In the genomic region with DNA sequence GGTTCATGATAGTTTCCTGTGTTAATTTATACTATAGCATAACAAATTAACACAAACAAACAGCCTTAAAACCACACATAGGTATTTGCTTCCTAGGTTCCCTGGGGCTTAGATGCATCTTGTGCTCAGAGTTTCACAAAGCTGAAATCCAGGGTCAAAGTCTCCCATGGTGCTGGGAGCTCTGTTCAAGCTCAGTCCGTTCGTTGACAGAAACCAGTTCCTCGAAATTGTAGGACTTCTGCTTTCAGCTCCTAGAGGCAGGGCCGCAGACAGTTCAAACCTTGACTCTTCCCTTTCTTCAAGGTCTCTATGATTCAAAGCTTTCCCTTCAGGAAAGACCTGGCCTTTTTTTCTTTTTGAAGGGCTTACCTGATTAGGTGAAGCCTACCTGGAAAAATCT, we compare ENCODE assay signal across 23 cellular contexts.
A peak's percentile ranks its signal among the peaks of the same experiment; 100 is the strongest.
DNase-seq lines count a peak whose midpoint lies in the region; ATAC-seq, FAIRE-seq and TF ChIP-seq lines count a peak whose summit lies in the region.
"Had no signal": no experiment of that assay in that cellular context is flagged by ENCODE, and none has a peak within 500 bp of the region (broad histone marks: within the 10 kb centered on the region; RNA-seq: fewer than 3 reads in every experiment).

No MANE protein-coding gene starts in this region.

- DNase-seq in HepG2 (ENCODE audit: low spot score) (no peak), right lobe of liver (no peak), WTC11 (ENCODE audit: low spot score) (no peak), islet precursor cell (peak; percentile 64), mesothelial cell of epicardium (ENCODE audit: low spot score in 2 of 2, unreplicated experiment in 2 of 2) (no peak), lower leg skin (ENCODE audit: low spot score in 2 of 2) (no peak)
- DNase-seq in activated T-cell treated with anti-CD3 and anti-CD28 coated beads, Interleukin-2, amount 50 U/mL, for 24 hours = no peak
- DNase-seq: CD4-positive, CD25-positive, alpha-beta regulatory T cell; GOT3; KBM-7; NCI-H1092; NCI-H1417 treated with DMSO at 0.1 percent for 48 hours; NCI-H1694 treated with DMSO at 0.1 percent for 48 hours; NCI-H2081; NCI-H2227 treated with DMSO at 0.1 percent for 48 hours; NCI-H526 treated with DMSO at 0.1 percent for 48 hours; PC-9; Right ventricle myocardium superior; RPMI8226 had no signal

- CTCF ChIA-PET in HepG2 (lab: Yijun Ruan, JAX; ENCODE audit: low intra/inter-chr PET ratio, low total read pairs) = no interaction called here
- CTCF ChIA-PET in WTC11 (lab: Charles Lee) = no interaction called here

- H3K36me3 ChIP-seq in HepG2 (replicated peaks in 1 of 2; ENCODE audit: control insufficient read depth in 1 of 2, insufficient read depth in 2 of 2, low read length in 2 of 2) (no peaks in the 10 kb centered on the region), right lobe of liver (no peaks in the 10 kb centered on the region)
- H3K36me3 ChIP-seq: BLaER1, SJSA1 had no signal

- no peaks in the 10 kb centered on the region for H3K79me2 ChIP-seq in HepG2 (ENCODE audit: insufficient read depth, low read length)

- H3K4me3 ChIP-seq in HepG2 (replicated peaks in 1 of 3; ENCODE audit: insufficient read depth in 1 of 3, low read depth in 2 of 3, low read length in 3 of 3) (no peak overlapping the region), right lobe of liver (no peak overlapping the region), lower leg skin (ENCODE audit: low read depth, poor library complexity, severe bottlenecking) (no peak overlapping the region)
- H3K4me3 ChIP-seq: BLaER1, PC-9, SJSA1 had no signal

- H3K27ac Mint-ChIP-seq in WTC11 (no peak overlapping the region), mesothelial cell of epicardium (no peak overlapping the region)
- H3K27ac Mint-ChIP-seq in activated T-cell treated with anti-CD3 and anti-CD28 coated beads, Interleukin-2, amount 50 U/mL, for 24 hours = no peak overlapping the region
- H3K27ac Mint-ChIP-seq: CD4-positive, CD25-positive, alpha-beta regulatory T cell had no signal

- WGBS in HepG2 (ENCODE audit: low lambda C conversion rate) = 13% methylated on average over 4 of the region's 4 CpGs
- WGBS in right lobe of liver (ENCODE audit: insufficient coverage, low coverage, low lambda C conversion rate, missing lambda C conversion rate) = 3% methylated on average over 4 of the region's 4 CpGs
- WGBS in lower leg skin, 2 donors = 46 to 52% methylated on average over 4 of the region's 4 CpGs

- no peaks in the 10 kb centered on the region for H3K4me1 ChIP-seq in HepG2 (ENCODE audit: insufficient read depth, low read length)
- no peaks in the 10 kb centered on the region for H3K4me1 ChIP-seq in right lobe of liver
- H3K4me1 ChIP-seq: BLaER1, SJSA1 had no signal

- peaks cover 22% of the 10 kb centered on the region for H3K36me3 Mint-ChIP-seq in WTC11
- no peaks in the 10 kb centered on the region for H3K36me3 Mint-ChIP-seq in activated T-cell treated with anti-CD3 and anti-CD28 coated beads, Interleukin-2, amount 50 U/mL, for 24 hours (ENCODE audit: low read depth)
- no peaks in the 10 kb centered on the region for H3K36me3 Mint-ChIP-seq in mesothelial cell of epicardium
- H3K36me3 Mint-ChIP-seq: CD4-positive, CD25-positive, alpha-beta regulatory T cell had no signal

- POLR2A ChIA-PET in HepG2 (lab: Yijun Ruan, JAX) (no interaction called here), WTC11 (lab: Charles Lee) (no interaction called here)

- in situ Hi-C loops in HepG2 (cut with HindIII; ENCODE audit: extremely low pct_ligation_motif_present, low pct_unique_long_range_greater_than_20kb) = no loop called here

- no peaks in the 10 kb centered on the region for H3K9me3 ChIP-seq in HepG2 (ENCODE audit: low read length)
- H3K9me3 ChIP-seq in right lobe of liver = no peaks in the 10 kb centered on the region
- H3K9me3 ChIP-seq: BLaER1, SJSA1 had no signal

- no peak for TF ChIP-seq RAD21 in HepG2 (CRISPR knock-in tag; IDR thresholded peaks at IDR 0.05)

- TF ChIP-seq POLR2A in HepG2 (IDR thresholded peaks at IDR 0.05; ENCODE audit: insufficient read depth in 1 of 2, low read depth in 2 of 2, low read length in 2 of 2) = no peak
- TF ChIP-seq POLR2A in right lobe of liver (IDR thresholded peaks at IDR 0.05) = no peak
- no peak for TF ChIP-seq POLR2A in lower leg skin (IDR thresholded peaks at IDR 0.05)

- peaks cover 46% of the 10 kb centered on the region for H3K4me1 Mint-ChIP-seq in WTC11
- no peaks in the 10 kb centered on the region for H3K4me1 Mint-ChIP-seq in activated T-cell treated with anti-CD3 and anti-CD28 coated beads, Interleukin-2, amount 50 U/mL, for 24 hours (ENCODE audit: low read depth)
- no peaks in the 10 kb centered on the region for H3K4me1 Mint-ChIP-seq in mesothelial cell of epicardium
- H3K4me1 Mint-ChIP-seq: CD4-positive, CD25-positive, alpha-beta regulatory T cell had no signal

- no peak for FAIRE-seq in HepG2 (lab: Jason Lieb, UNC)
- FAIRE-seq: D721Med had no signal

- TF ChIP-seq CTCF in HepG2 (CRISPR knock-in tag; IDR thresholded peaks at IDR 0.05) = no peak
- TF ChIP-seq CTCF in right lobe of liver (IDR thresholded peaks at IDR 0.05) = no peak
- no peak for TF ChIP-seq CTCF in WTC11 (IDR thresholded peaks at IDR 0.05)
- TF ChIP-seq CTCF in mesothelial cell of epicardium (IDR thresholded peaks at IDR 0.05; ENCODE audit: unreplicated experiment) = no peak
- TF ChIP-seq CTCF in lower leg skin (IDR thresholded peaks at IDR 0.05) = no peak

- H2AFZ ChIP-seq in HepG2 (ENCODE audit: low read length) = no peak overlapping the region
- H2AFZ ChIP-seq: PC-9 had no signal

- no peak overlapping the region for H3K27ac ChIP-seq in HepG2 (ENCODE audit: extremely low read length, insufficient read depth, low read length)
- H3K27ac ChIP-seq in right lobe of liver = no peak overlapping the region
- H3K27ac ChIP-seq: BLaER1, PC-9, SJSA1 had no signal

- no peak overlapping the region for H3K9ac ChIP-seq in HepG2 (ENCODE audit: insufficient read depth, low read depth, low read length)
- H3K9ac ChIP-seq: BLaER1 had no signal

- BruUV-seq in HepG2 (replicated peaks; lab: Mats Ljungman, UMichigan) = no TSS peak

- ATAC-seq in HepG2 (peak; percentile 41; the same call in 1 of the 3 replicates), right lobe of liver (no peak), WTC11 (peak; percentile 49)
- ATAC-seq: HCT116 had no signal

- H3K4me3 Mint-ChIP-seq in WTC11 (no peak overlapping the region), mesothelial cell of epicardium (no peak overlapping the region)
- no peak overlapping the region for H3K4me3 Mint-ChIP-seq in activated T-cell treated with anti-CD3 and anti-CD28 coated beads, Interleukin-2, amount 50 U/mL, for 24 hours
- H3K4me3 Mint-ChIP-seq: CD4-positive, CD25-positive, alpha-beta regulatory T cell had no signal

- H3K4me2 ChIP-seq in HepG2 (ENCODE audit: low read depth, low read length) = no peak overlapping the region
- H3K4me2 ChIP-seq: BLaER1, PC-9 had no signal

- H3K9me3 Mint-ChIP-seq in WTC11 (peaks cover 29% of the 10 kb centered on the region), mesothelial cell of epicardium (peaks cover 31% of the 10 kb centered on the region)
- H3K9me3 Mint-ChIP-seq in activated T-cell treated with anti-CD3 and anti-CD28 coated beads, Interleukin-2, amount 50 U/mL, for 24 hours = peaks cover 15% of the 10 kb centered on the region

- H4K20me1 ChIP-seq in HepG2 (ENCODE audit: insufficient read depth, low read length) = no peaks in the 10 kb centered on the region
- H4K20me1 ChIP-seq: BLaER1 had no signal

- TF ChIP-seq EP300 in HepG2 (IDR thresholded peaks at IDR 0.05; ENCODE audit: low read depth in 2 of 2, low read length in 2 of 2) = no peak
- no peak for TF ChIP-seq EP300 in HepG2 (CRISPR knock-in tag; IDR thresholded peaks at IDR 0.05; ENCODE audit: borderline replicate concordance)

- H3K27me3 Mint-ChIP-seq in WTC11 (ENCODE audit: low read depth) = no peaks in the 10 kb centered on the region
- no peaks in the 10 kb centered on the region for H3K27me3 Mint-ChIP-seq in activated T-cell treated with anti-CD3 and anti-CD28 coated beads, Interleukin-2, amount 50 U/mL, for 24 hours
- H3K27me3 Mint-ChIP-seq in mesothelial cell of epicardium (ENCODE audit: low read depth) = no peaks in the 10 kb centered on the region

- intact Hi-C loops in HepG2 (cut with micrococcal nuclease; ENCODE audit: unreplicated experiment) (no loop called here), right lobe of liver (cut with DNase I) (no loop called here), lower leg skin (cut with DNase I; ENCODE audit: low total_unique reads) (no loop called here)

- no peaks in the 10 kb centered on the region for H3K27me3 ChIP-seq in HepG2 (ENCODE audit: control insufficient read depth in 1 of 2, insufficient read depth in 2 of 2, low read length in 2 of 2)
- no peaks in the 10 kb centered on the region for H3K27me3 ChIP-seq in right lobe of liver
- H3K27me3 ChIP-seq: BLaER1, SJSA1 had no signal

TF ChIP-seq in WTC11, 78 proteins besides CTCF, POLR2A, EP300 and RAD21 (continues in another document):
- TF ChIP-seq JAZF1 (CRISPR knock-in tag; IDR thresholded peaks at IDR 0.05) (no peak), MXD4 (CRISPR knock-in tag; IDR thresholded peaks at IDR 0.05; ENCODE audit: borderline replicate concordance) (no peak), RELA (CRISPR knock-in tag; IDR thresholded peaks at IDR 0.05; ENCODE audit: borderline replicate concordance) (no peak), HMGA2 (CRISPR knock-in tag; IDR thresholded peaks at IDR 0.05) (no peak), ZNF416 (CRISPR knock-in tag; IDR thresholded peaks at IDR 0.05) (no peak)
- TF ChIP-seq, protein P1, sequence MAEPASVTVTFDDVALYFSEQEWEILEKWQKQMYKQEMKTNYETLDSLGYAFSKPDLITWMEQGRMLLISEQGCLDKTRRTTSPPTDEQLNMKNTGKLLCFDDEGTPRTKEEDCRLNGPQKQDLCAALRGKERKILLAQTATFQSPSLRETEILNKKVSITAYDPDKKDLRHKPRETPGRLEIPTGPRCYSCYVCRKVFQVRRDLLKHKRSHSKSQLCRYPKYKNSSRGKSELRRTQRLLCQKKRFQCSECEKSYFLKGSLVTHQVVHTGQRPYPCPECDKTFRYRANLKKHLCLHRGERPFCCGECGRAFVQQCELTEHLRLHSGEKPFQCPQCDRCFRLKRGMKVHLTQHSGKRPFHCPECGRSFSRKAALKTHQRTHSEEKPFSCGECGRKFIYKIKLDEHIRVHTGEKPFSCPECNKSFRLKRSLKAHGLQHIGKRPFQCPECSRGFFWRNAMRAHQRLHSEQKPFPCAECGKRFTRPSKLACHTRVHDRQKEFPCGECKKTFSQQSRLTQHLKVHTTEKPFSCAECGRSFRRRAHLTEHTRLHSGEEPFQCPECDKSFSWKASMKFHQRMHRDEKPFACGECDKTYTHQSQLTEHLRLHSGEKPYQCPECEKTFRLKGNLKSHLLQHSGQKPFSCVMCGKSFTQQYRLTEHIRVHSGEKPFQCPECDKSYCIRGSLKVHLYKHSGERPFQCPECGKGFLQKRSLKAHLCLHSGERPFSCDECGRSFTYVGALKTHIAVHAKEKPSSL (CRISPR knock-in tag; conservative IDR thresholded peaks at IDR 0.05) = no peak
- TF ChIP-seq, protein P2, sequence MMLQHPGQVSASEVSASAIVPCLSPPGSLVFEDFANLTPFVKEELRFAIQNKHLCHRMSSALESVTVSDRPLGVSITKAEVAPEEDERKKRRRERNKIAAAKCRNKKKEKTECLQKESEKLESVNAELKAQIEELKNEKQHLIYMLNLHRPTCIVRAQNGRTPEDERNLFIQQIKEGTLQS (CRISPR knock-in tag; conservative IDR thresholded peaks at IDR 0.05) = no peak

Comparison
In these comparisons a context has a peak if more than half of its experiments do, and no peak if none do; other contexts are left out.
1. ATAC-seq: peak in HepG2 (single experiment) and WTC11 (single experiment); none in right lobe of liver (0 of 4).